9 cellular contexts compared by ENCODE assay signal in the genomic region with DNA sequence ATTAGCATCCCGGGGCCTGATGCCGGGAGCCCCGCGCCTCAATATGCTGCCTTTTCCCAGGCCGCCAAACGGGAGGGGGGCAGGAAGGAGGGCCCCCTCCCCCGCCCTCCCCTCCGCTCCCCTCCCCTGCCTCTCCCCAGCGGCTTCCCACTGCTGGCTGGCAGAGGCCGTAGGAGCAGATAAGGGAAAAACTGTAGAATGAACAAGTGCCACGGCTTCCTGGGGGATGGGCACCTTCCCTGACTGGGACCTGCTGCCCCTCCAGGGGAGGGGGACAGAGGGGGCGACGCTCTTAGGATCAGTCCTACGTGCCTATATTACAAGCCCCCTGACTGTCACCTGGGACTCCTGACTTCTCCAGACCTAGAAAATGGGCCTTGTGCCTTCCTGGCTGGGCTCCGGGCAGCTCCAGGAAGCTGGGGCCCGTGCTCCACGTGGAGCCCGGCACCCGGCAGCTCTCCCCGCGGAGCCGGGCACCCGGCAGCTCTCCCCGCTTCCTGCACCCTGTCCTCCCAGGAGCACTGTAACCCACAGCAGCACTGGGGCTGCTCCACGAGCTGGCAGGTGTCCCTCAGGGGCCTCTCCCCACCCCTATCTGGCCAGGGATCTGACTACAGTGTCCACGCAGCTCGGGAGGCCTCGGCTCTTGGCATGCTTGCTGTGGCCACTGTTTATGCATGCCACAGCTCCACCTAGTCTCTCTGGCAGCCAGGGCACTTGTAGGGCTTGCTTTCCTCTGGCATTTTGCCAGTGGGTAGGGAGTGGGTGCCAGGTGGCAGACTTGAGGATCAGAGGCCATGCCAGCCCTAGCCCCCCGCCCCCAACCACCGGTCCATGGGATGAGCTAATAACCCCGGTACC. TPM values are rescaled to one million over a fixed set of nuclear protein-coding genes. Genes with fewer than 3 reads are reported as not detected.
DNase-seq lines count a peak whose midpoint lies in the region; ATAC-seq and TF ChIP-seq lines count a peak whose summit lies in the region.
"Had no signal": no experiment of that assay in that cellular context is flagged by ENCODE, and none has a peak within 500 bp of the region (broad histone marks: within the 10 kb centered on the region; RNA-seq: fewer than 3 reads in every experiment).

No MANE protein-coding gene starts in this region.

- H3K4me3 Mint-ChIP-seq in CD4-positive, alpha-beta T cell: peak overlapping the region; percentile 75
- peak overlapping the region in 6 of 8 donors; percentile 39 to 82 (median 52) for H3K4me3 Mint-ChIP-seq in naive B cell
- no peak overlapping the region for H3K4me3 Mint-ChIP-seq in endothelial cell (ENCODE audit: unreplicated experiment)

- no peaks in the 10 kb centered on the region for H3K9me3 ChIP-seq in CD4-positive, alpha-beta T cell (ENCODE audit: control insufficient read depth, low read length)
- H3K9me3 ChIP-seq in HEK293 (ENCODE audit: control insufficient read depth, insufficient read depth, low read depth, low read length) (no peaks in the 10 kb centered on the region), ascending aorta (no peaks in the 10 kb centered on the region)

- CTCF ChIA-PET in CD4-positive, alpha-beta T cell (lab: Charles Lee): no interaction called here
- CTCF ChIA-PET in HEK293 (lab: Yijun Ruan, JAX): interaction anchor here (1.1 kb wide), 1 partner anchor 17 kb away, joined by 4 read pairs; no protein-coding TSS in a partner anchor

- ATAC-seq in CD4-positive, alpha-beta T cell (ENCODE audit: poor library complexity): no peak
- ATAC-seq in naive B cell (ENCODE audit: low read depth in 2 of 2): no peak
- no peak for ATAC-seq in HG03095 (IDR thresholded peaks at IDR 0.05; ENCODE audit: unreplicated experiment)
- ATAC-seq in HG03520 (IDR thresholded peaks at IDR 0.05; ENCODE audit: unreplicated experiment): no peak

- H3K27me3 Mint-ChIP-seq in CD4-positive, alpha-beta T cell: peaks cover 33% of the 10 kb centered on the region
- peaks cover 9 to 52% (median 16%) of the 10 kb centered on the region in 3 donors for H3K27me3 Mint-ChIP-seq in naive B cell
- peaks cover 19% of the 10 kb centered on the region for H3K27me3 Mint-ChIP-seq in endothelial cell (ENCODE audit: unreplicated experiment)

- H3K4me1 ChIP-seq in HEK293 (ENCODE audit: control insufficient read depth, insufficient read depth, low read length): peaks cover 5% of the 10 kb centered on the region
- peaks cover 30 to 47% of the 10 kb centered on the region in 2 donors for H3K4me1 ChIP-seq in ascending aorta

- intact Hi-C loops in CD4-positive, alpha-beta T cell (cut with DNase I, micrococcal nuclease): no loop called here
- intact Hi-C loops in ascending aorta (cut with DNase I): no loop called here

- TF ChIP-seq CTCF in CD4-positive, alpha-beta T cell (IDR thresholded peaks at IDR 0.05): no peak
- no peak for TF ChIP-seq CTCF in HEK293 (tag by site-specific recombination; IDR thresholded peaks at IDR 0.05)
- TF ChIP-seq CTCF in ascending aorta (IDR thresholded peaks at IDR 0.05): no peak
- no peak for TF ChIP-seq CTCF in endothelial cell (IDR thresholded peaks at IDR 0.05; ENCODE audit: unreplicated experiment)

- H3K27ac ChIP-seq in CD4-positive, alpha-beta T cell (ENCODE audit: low read depth, low read length): no peak overlapping the region
- H3K27ac ChIP-seq in HEK293 (ENCODE audit: extremely low read depth, low read depth, low read length): no peak overlapping the region
- H3K27ac ChIP-seq in ascending aorta: peak overlapping the region in 1 of 2 donors; percentile 3

- H3K27me3 ChIP-seq in CD4-positive, alpha-beta T cell (ENCODE audit: control insufficient read depth, insufficient read depth, low read length): peaks cover 36% of the 10 kb centered on the region
- no peaks in the 10 kb centered on the region for H3K27me3 ChIP-seq in ascending aorta

- POLR2A ChIA-PET in CD4-positive, alpha-beta T cell (lab: Charles Lee): interaction anchor here (1.3 to 8.5 kb wide), 6 partner anchors 10 to 115 kb away, joined by 3 to 164 read pairs (median 7); partner anchors contain the start of gene TNFRSF14
- POLR2A ChIA-PET in HEK293 (lab: Yijun Ruan, JAX): interaction anchor here (0.9 to 1.3 kb wide), 2 partner anchors 15 to 124 kb away, joined by 3 to 5 read pairs; no protein-coding TSS in a partner anchor

- no peaks in the 10 kb centered on the region for H3K9me3 Mint-ChIP-seq in CD4-positive, alpha-beta T cell
- no peaks in the 10 kb centered on the region for H3K9me3 Mint-ChIP-seq in naive B cell
- H3K9me3 Mint-ChIP-seq in endothelial cell (ENCODE audit: unreplicated experiment): no peaks in the 10 kb centered on the region

- no peak overlapping the region for H3K4me3 ChIP-seq in HEK293 (ENCODE audit: low read depth, low read length)
- peak overlapping the region; percentile 48 to 63 for H3K4me3 ChIP-seq in ascending aorta

- no peak overlapping the region for H3K27ac Mint-ChIP-seq in CD4-positive, alpha-beta T cell
- H3K27ac Mint-ChIP-seq in naive B cell: no peak overlapping the region
- no peak overlapping the region for H3K27ac Mint-ChIP-seq in endothelial cell (ENCODE audit: unreplicated experiment)

- peaks cover 18% of the 10 kb centered on the region for H3K4me1 Mint-ChIP-seq in CD4-positive, alpha-beta T cell (ENCODE audit: low read depth)
- H3K4me1 Mint-ChIP-seq in naive B cell (peaks cover 5 to 17% (median 17%) of the 10 kb centered on the region in 3 donors), endothelial cell (ENCODE audit: unreplicated experiment) (no peaks in the 10 kb centered on the region)

- no peaks in the 10 kb centered on the region for H3K36me3 Mint-ChIP-seq in CD4-positive, alpha-beta T cell (ENCODE audit: low read depth)
- H3K36me3 Mint-ChIP-seq in naive B cell (no peaks in the 10 kb centered on the region), endothelial cell (ENCODE audit: low read depth, unreplicated experiment) (no peaks in the 10 kb centered on the region)

- H3K36me3 ChIP-seq in HEK293 (ENCODE audit: control insufficient read depth in 2 of 2, insufficient read depth in 1 of 2, low read length in 2 of 2): peaks cover 0 to 6% of the 10 kb centered on the region in 2 experiments; a peak in 1 of 3 replicates
- H3K36me3 ChIP-seq in ascending aorta: no peaks in the 10 kb centered on the region

- DNase-seq in CD4-positive, alpha-beta T cell: no peak
- DNase-seq in ascending aorta (ENCODE audit: low spot score in 2 of 2) (no peak), naive B cell (no peak), endothelial cell (ENCODE audit: low spot score) (no peak)
- no peak for DNase-seq in activated CD4-positive, CD25-positive, alpha-beta regulatory T cell (lab: John Stamatoyannopoulos, UW)
- DNase-seq: amniotic stem cell had no signal

TF ChIP-seq in HEK293, 187 proteins besides CTCF, POLR2A, EP300 and RAD21 (continues in another document):
- TF ChIP-seq, protein P1, sequence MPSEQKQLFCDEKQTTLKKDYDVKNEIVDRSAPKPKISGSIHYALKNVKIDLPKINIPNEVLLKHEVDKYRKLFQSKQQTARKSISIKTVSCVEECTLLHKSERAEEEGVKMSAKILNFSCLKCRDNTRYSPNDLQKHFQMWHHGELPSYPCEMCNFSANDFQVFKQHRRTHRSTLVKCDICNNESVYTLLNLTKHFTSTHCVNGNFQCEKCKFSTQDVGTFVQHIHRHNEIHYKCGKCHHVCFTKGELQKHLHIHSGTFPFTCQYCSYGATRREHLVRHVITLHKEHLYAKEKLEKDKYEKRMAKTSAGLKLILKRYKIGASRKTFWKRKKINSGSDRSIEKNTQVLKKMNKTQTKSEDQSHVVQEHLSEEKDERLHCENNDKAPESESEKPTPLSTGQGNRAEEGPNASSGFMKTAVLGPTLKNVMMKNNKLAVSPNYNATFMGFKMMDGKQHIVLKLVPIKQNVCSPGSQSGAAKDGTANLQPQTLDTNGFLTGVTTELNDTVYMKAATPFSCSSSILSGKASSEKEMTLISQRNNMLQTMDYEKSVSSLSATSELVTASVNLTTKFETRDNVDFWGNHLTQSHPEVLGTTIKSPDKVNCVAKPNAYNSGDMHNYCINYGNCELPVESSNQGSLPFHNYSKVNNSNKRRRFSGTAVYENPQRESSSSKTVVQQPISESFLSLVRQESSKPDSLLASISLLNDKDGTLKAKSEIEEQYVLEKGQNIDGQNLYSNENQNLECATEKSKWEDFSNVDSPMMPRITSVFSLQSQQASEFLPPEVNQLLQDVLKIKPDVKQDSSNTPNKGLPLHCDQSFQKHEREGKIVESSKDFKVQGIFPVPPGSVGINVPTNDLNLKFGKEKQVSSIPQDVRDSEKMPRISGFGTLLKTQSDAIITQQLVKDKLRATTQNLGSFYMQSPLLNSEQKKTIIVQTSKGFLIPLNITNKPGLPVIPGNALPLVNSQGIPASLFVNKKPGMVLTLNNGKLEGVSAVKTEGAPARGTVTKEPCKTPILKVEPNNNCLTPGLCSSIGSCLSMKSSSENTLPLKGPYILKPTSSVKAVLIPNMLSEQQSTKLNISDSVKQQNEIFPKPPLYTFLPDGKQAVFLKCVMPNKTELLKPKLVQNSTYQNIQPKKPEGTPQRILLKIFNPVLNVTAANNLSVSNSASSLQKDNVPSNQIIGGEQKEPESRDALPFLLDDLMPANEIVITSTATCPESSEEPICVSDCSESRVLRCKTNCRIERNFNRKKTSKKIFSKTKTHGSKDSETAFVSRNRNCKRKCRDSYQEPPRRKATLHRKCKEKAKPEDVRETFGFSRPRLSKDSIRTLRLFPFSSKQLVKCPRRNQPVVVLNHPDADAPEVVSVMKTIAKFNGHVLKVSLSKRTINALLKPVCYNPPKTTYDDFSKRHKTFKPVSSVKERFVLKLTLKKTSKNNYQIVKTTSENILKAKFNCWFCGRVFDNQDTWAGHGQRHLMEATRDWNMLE (tag by site-specific recombination; conservative IDR thresholded peaks at IDR 0.05; ENCODE audit: low read depth): no peak
- 0 out of 2 replicates have a peak, but pooled peaks have one; percentile 33 for TF ChIP-seq ZNF121 (tag by site-specific recombination; IDR thresholded peaks at IDR 0.05)

RNA-seq across cellular contexts. Expression of gene HES5, which starts 0.7 kb away (rescaled TPM):
- not detected for total RNA-seq in CD4-positive, alpha-beta T cell
- total RNA-seq in ascending aorta (not detected), endothelial cell (ENCODE audit: unreplicated experiment) (not detected)
- not detected for polyA plus RNA-seq in naive B cell (ENCODE audit: low read depth in 6 of 6)

RNA-seq across cellular contexts. Expression of gene PANK4, which starts 4.3 kb away (rescaled TPM):
- total RNA-seq in CD4-positive, alpha-beta T cell: 10 to 100 TPM; 42.9 to 47.0 TPM
- 80.5 TPM for total RNA-seq in ascending aorta
- polyA plus RNA-seq in naive B cell (ENCODE audit: low read depth in 6 of 6): 10 to 100 TPM in 3 of 6 donors, 1 to 10 TPM in 3; 8.6 to 22.2 (median 9.9) TPM
- 32.3 TPM for total RNA-seq in endothelial cell (ENCODE audit: unreplicated experiment)

RNA-seq across cellular contexts. Expression of gene TNFRSF14, which starts 25.4 kb away (rescaled TPM):
- total RNA-seq in CD4-positive, alpha-beta T cell: 100 to 1,000 TPM; 191 to 194 TPM
- 141 TPM for total RNA-seq in ascending aorta
- polyA plus RNA-seq in naive B cell (ENCODE audit: low read depth in 6 of 6): 10 to 100 TPM; 40.7 to 75.6 (median 50.4) TPM
- 0.26 TPM for total RNA-seq in endothelial cell (ENCODE audit: unreplicated experiment)

RNA-seq across cellular contexts. Expression of gene PLCH2, which starts 54.6 kb away (rescaled TPM):
- total RNA-seq in CD4-positive, alpha-beta T cell: 10 to 100 TPM; 47.6 to 48.1 TPM
- not detected for total RNA-seq in ascending aorta
- 1 to 10 TPM in 5 of 6 donors, under 1 TPM in 1; 0.94 to 2.5 (median 1.6) TPM for polyA plus RNA-seq in naive B cell (ENCODE audit: low read depth in 6 of 6)
- not detected for total RNA-seq in endothelial cell (ENCODE audit: unreplicated experiment)

RNA-seq across cellular contexts. Expression of gene PRXL2B, which starts 55.8 kb away (rescaled TPM):
- total RNA-seq in CD4-positive, alpha-beta T cell: 10 to 100 TPM; 11.0 to 12.8 TPM
- total RNA-seq in ascending aorta (20.1 TPM), endothelial cell (ENCODE audit: unreplicated experiment) (35.6 TPM)
- polyA plus RNA-seq in naive B cell (ENCODE audit: low read depth in 6 of 6): 10 to 100 TPM; 11.6 to 18.6 (median 13.7) TPM

Comparison
In these comparisons a context has a peak if more than half of its experiments do, and no peak if none do; other contexts are left out.
1. RNA of gene TNFRSF14, which starts 25.4 kb away (total RNA-seq): 191 to 194 TPM in CD4-positive, alpha-beta T cell and 141 TPM in ascending aorta (single experiment); 0.26 TPM in endothelial cell (single experiment); every median in the first group is over 100 times any median in the second.